ENCODE assay signal across 9 cellular contexts in the genomic region with DNA sequence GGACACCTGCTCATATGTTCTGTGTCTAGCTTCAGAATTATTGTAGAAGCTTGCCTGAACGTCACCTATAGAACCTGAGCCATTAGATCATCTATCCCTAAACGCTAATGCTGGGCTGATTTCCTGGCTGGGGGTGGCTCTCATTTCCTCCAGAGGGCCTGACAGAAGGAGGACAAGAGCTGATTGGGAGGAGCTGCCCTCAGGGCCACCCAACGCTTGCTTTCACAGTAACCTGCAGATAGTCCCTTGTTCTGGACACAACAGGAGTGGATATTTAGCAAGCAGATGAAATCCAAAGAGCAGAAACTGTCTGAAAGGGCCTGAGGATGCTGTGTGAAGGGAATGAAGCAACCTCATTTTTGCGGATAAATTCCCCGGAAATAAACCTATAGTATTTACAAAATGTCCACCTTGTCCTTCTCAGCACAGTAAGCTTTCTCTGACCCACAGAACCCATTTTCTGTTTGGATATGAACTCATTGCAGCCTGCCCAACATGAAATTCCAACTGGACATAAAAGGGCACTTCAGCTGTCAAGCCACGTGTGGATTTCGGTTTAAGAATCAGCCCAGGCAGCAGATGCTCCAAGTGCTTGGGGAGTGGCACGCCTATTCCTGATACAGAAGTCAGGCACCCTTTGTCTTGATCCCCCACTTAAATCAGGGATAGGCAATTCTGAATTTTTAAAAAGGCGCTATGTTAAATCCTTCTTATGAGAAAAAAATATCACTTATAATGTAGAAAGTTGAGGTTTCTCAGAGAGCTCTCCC. TPM values are rescaled to one million over a fixed set of nuclear protein-coding genes. Genes with fewer than 3 reads are reported as not detected.
DNase-seq lines count a peak whose midpoint lies in the region; ATAC-seq and TF ChIP-seq lines count a peak whose summit lies in the region.
"Had no signal": no experiment of that assay in that cellular context is flagged by ENCODE, and none has a peak within 500 bp of the region (broad histone marks: within the 10 kb centered on the region; RNA-seq: fewer than 3 reads in every experiment).

No MANE protein-coding gene starts in this region.

- no peaks in the 10 kb centered on the region for H3K9me3 ChIP-seq in WERI-Rb-1 (ENCODE audit: severe bottlenecking)
- H3K9me3 ChIP-seq in lower lobe of right lung = no peaks in the 10 kb centered on the region
- no peaks in the 10 kb centered on the region for H3K9me3 ChIP-seq in tibial artery

- DNase-seq in NCI-H2107 treated with DMSO at 0.1 percent for 48 hours (lab: John Stamatoyannopoulos, UW; ENCODE audit: unreplicated experiment) (peak; percentile 87), NCI-H2107 (lab: John Stamatoyannopoulos, UW) (no peak), WERI-Rb-1 (peak; percentile 64), lower lobe of right lung (no peak), tibial artery (peak in 1 of 2 donors; percentile 6), foreskin fibroblast (no peak)
- DNase-seq in activated naive CD4-positive, alpha-beta T cell treated with anti-CD3 and anti-CD28 coated beads, Interleukin-2, amount 50 U/mL, for 72 hours (ENCODE audit: low spot score in 2 of 2) = no peak
- DNase-seq: activated CD8-positive, alpha-beta T cell treated with anti-CD3 and anti-CD28 coated beads for 36 hours had no signal

- intact Hi-C loops in lower lobe of right lung (cut with DNase I) = no loop called here
- intact Hi-C loops in tibial artery (cut with DNase I; ENCODE audit: low total_unique reads) = loop anchor here (5.0 kb wide), 1 partner anchor 100 kb away; a partner anchor contains a TSS

- H3K36me3 ChIP-seq in WERI-Rb-1 = no peaks in the 10 kb centered on the region
- no peaks in the 10 kb centered on the region for H3K36me3 ChIP-seq in lower lobe of right lung
- H3K36me3 ChIP-seq in tibial artery = no peaks in the 10 kb centered on the region

- H3K4me3 ChIP-seq in WERI-Rb-1 (ENCODE audit: low read depth, low read length) (peak overlapping the region; percentile 34), lower lobe of right lung (no peak overlapping the region), tibial artery (no peak overlapping the region), foreskin fibroblast (ENCODE audit: low read depth in 1 of 2, low read length in 2 of 2) (no peak overlapping the region)

- TF ChIP-seq CTCF in WERI-Rb-1 (IDR thresholded peaks at IDR 0.05; ENCODE audit: low read depth, low read length) = no peak
- TF ChIP-seq CTCF in lower lobe of right lung (IDR thresholded peaks at IDR 0.05) = no peak
- TF ChIP-seq CTCF in tibial artery (IDR thresholded peaks at IDR 0.05) = no peak
- no peak for TF ChIP-seq CTCF in foreskin fibroblast (IDR thresholded peaks at IDR 0.05; ENCODE audit: low read depth, low read length)

- no peaks in the 10 kb centered on the region for H3K27me3 ChIP-seq in WERI-Rb-1 (ENCODE audit: insufficient read depth, low read depth, severe bottlenecking)
- H3K27me3 ChIP-seq in lower lobe of right lung (ENCODE audit: low read depth) = no peaks in the 10 kb centered on the region
- no peaks in the 10 kb centered on the region for H3K27me3 ChIP-seq in tibial artery

- no peaks in the 10 kb centered on the region for H3K36me3 Mint-ChIP-seq in activated naive CD4-positive, alpha-beta T cell treated with anti-CD3 and anti-CD28 coated beads, Interleukin-2, amount 50 U/mL, for 72 hours

- no peak overlapping the region for H3K27ac Mint-ChIP-seq in activated naive CD4-positive, alpha-beta T cell treated with anti-CD3 and anti-CD28 coated beads, Interleukin-2, amount 50 U/mL, for 72 hours
- H3K27ac Mint-ChIP-seq: activated CD8-positive, alpha-beta T cell treated with anti-CD3 and anti-CD28 coated beads for 36 hours had no signal

- ATAC-seq in lower lobe of right lung = no peak
- ATAC-seq in activated naive CD4-positive, alpha-beta T cell treated with anti-CD3 and anti-CD28 coated beads, Interleukin-2, amount 50 U/mL, for 72 hours = no peak
- no peak for ATAC-seq in HG03457 (IDR thresholded peaks at IDR 0.05; ENCODE audit: unreplicated experiment)
- ATAC-seq: activated CD8-positive, alpha-beta T cell treated with anti-CD3 and anti-CD28 coated beads for 36 hours had no signal

- no peaks in the 10 kb centered on the region for H3K9me3 Mint-ChIP-seq in activated naive CD4-positive, alpha-beta T cell treated with anti-CD3 and anti-CD28 coated beads, Interleukin-2, amount 50 U/mL, for 72 hours
- H3K9me3 Mint-ChIP-seq: activated CD8-positive, alpha-beta T cell treated with anti-CD3 and anti-CD28 coated beads for 36 hours had no signal

- H3K27ac ChIP-seq in WERI-Rb-1 (peak overlapping the region; percentile 50), lower lobe of right lung (peak overlapping the region; percentile 97), tibial artery (peak overlapping the region; percentile 78 to 90)

- H3K4me1 ChIP-seq in lower lobe of right lung (peaks cover 37% of the 10 kb centered on the region), tibial artery (peaks cover 0 to 27% (median 23%) of the 10 kb centered on the region in 4 donors)

RNA-seq across cellular contexts. Expression of a gene that starts 32.8 kb away (rescaled TPM):
- 96.0 TPM for total RNA-seq in lower lobe of right lung
- 100 to 1,000 TPM; 260 to 263 TPM for total RNA-seq in activated naive CD4-positive, alpha-beta T cell treated with anti-CD3 and anti-CD28 coated beads, Interleukin-2, amount 50 U/mL, for 72 hours

RNA-seq across cellular contexts. Expression of a gene that starts 43.2 kb away (rescaled TPM):
- 120 TPM for total RNA-seq in lower lobe of right lung
- total RNA-seq in activated naive CD4-positive, alpha-beta T cell treated with anti-CD3 and anti-CD28 coated beads, Interleukin-2, amount 50 U/mL, for 72 hours = 100 to 1,000 TPM in 1 of 2 donors, 10 to 100 TPM in 1; 37.7 to 106 TPM

Comparison
In these comparisons a context has a peak if more than half of its experiments do, and no peak if none do; other contexts are left out.
1. DNase-seq: peak in NCI-H2107 treated with DMSO at 0.1 percent for 48 hours (single experiment) and WERI-Rb-1 (single experiment); none in NCI-H2107 (single experiment), lower lobe of right lung (single experiment), activated naive CD4-positive, alpha-beta T cell treated with anti-CD3 and anti-CD28 coated beads, Interleukin-2, amount 50 U/mL, for 72 hours (0 of 2) and foreskin fibroblast (0 of 2).
2. Peak in every context shown above with its lines, with median percentiles within 50 percentile points of each other: H3K27ac ChIP-seq.